1 cellular context compared by ENCODE assay signal in genomic region chr12:131938082-131938481, GRCh38.
TF ChIP-seq lines count a peak whose summit lies in the region.

No MANE protein-coding gene starts in this region.

TF ChIP-seq in HepG2, 621 proteins besides CTCF, POLR2A, EP300 and RAD21:
- TF ChIP-seq NFRKB (IDR thresholded peaks at IDR 0.05), result no peak
- peak; percentile 50; the same call in 1 of the 2 replicates for TF ChIP-seq ZNF770 (CRISPR knock-in tag; IDR thresholded peaks at IDR 0.05)
